ENCODE assay signal across 8 cellular contexts in the genomic region with DNA sequence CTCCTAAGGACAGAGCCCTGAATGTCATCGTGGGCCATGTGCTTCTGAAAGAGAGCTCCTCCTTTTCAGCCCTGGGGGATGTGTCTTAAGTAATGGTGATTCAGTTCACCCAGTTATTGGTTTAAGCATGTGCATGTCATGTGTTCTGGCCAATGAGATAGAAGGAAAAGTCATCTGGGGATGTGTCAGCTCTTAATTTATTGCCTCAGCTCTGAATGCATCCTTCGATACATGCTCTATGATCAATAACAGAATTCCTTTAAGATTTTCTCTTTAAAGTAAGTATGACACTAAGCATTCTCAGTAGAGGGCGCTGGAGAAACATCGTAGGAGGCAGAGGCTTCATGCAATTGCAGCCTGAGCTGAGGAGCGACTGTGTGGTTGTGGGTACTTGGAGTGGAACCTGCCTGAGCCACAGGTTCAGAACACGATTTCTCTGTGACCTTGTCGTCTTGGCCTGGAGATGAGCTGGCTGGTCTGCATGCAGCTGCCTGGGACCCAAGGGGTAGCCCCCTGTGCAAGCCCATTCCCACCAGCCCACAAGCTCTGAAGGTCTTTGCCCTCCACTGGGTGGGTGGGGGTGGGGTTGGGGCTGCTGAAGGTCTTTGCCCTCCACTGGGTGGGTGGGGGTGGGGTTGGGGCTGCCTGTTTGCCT.
A peak's percentile ranks its signal among the peaks of the same experiment; 100 is the strongest.
DNase-seq lines count a peak whose midpoint lies in the region; ATAC-seq, FAIRE-seq and TF ChIP-seq lines count a peak whose summit lies in the region.

No MANE protein-coding gene starts in this region.

- DNase-seq in AG04449 (ENCODE audit: low read depth, low spot score) (no peak), GM12892 (ENCODE audit: insufficient read length) (peak; percentile 27), NCI-H1105 treated with DMSO at 0.1 percent for 48 hours (lab: John Stamatoyannopoulos, UW) (peak; percentile 40), left cardiac atrium (no peak), sigmoid colon (no peak)
- DNase-seq in stimulated activated CD4-positive, alpha-beta T cell treated with anti-CD3 and anti-CD28 coated beads, Interleukin-4, amount 100 ng/mL, for 48 hours (ENCODE audit: low read depth in 2 of 2), result peak; percentile 3 to 5

- H3K4me1 ChIP-seq in sigmoid colon, result no peaks in the 10 kb centered on the region

- intact Hi-C loops in left cardiac atrium (cut with DNase I) (no loop called here), sigmoid colon (cut with DNase I) (no loop called here)

- CTCF ChIA-PET in AG04449 (lab: Yijun Ruan, JAX), result interaction anchor here (0.7 to 2.0 kb wide), 18 partner anchors 9 to 1965 kb away, joined by 3 to 9 read pairs (median 4); partner anchors contain the start of gene EPHA3

- no peaks in the 10 kb centered on the region for H3K9me3 ChIP-seq in sigmoid colon

- 7 to 18% methylated on average over 7 of the region's 7 CpGs for WGBS in sigmoid colon, 2 donors

- no peaks in the 10 kb centered on the region for H3K36me3 ChIP-seq in sigmoid colon

- TF ChIP-seq POLR2A in GM12892 (IDR thresholded peaks at IDR 0.05; ENCODE audit: low read depth, low read length) (no peak), sigmoid colon (IDR thresholded peaks at IDR 0.05) (no peak)

- TF ChIP-seq CTCF in AG04449 (IDR thresholded peaks at IDR 0.05; ENCODE audit: insufficient read depth, low read length, missing control alignments) (peak; percentile 56), VCaP (conservative IDR thresholded peaks at IDR 0.05) (peak; percentile 80), sigmoid colon (IDR thresholded peaks at IDR 0.05) (peak in 2 of 4 experiments; percentile 11 to 27)

- H3K4me3 ChIP-seq in AG04449 (ENCODE audit: low read depth, low read length) (no peak overlapping the region), sigmoid colon (no peak overlapping the region)

- POLR2A ChIA-PET in AG04449 (lab: Yijun Ruan, JAX), result no interaction called here

- no peaks in the 10 kb centered on the region for H3K27me3 ChIP-seq in sigmoid colon

- H3K27ac ChIP-seq in VCaP, result no peak overlapping the region
- H3K27ac ChIP-seq in sigmoid colon, result no peak overlapping the region

- ATAC-seq in HG02678 (IDR thresholded peaks at IDR 0.05; ENCODE audit: unreplicated experiment) (peak; percentile 70), left cardiac atrium (peak; percentile 39 to 59)

- no peak for TF ChIP-seq EP300 in sigmoid colon (IDR thresholded peaks at IDR 0.05)

- FAIRE-seq in GM12892 (lab: Jason Lieb, UNC), result peak; percentile 70

Comparison
In these comparisons a context has a peak if more than half of its experiments do, and no peak if none do; other contexts are left out.
1. DNase-seq: peak in GM12892 (single experiment), NCI-H1105 treated with DMSO at 0.1 percent for 48 hours (single experiment) and stimulated activated CD4-positive, alpha-beta T cell treated with anti-CD3 and anti-CD28 coated beads, Interleukin-4, amount 100 ng/mL, for 48 hours (2 of 2); none in AG04449 (single experiment), left cardiac atrium (single experiment) and sigmoid colon (single experiment).